In the genomic region with DNA sequence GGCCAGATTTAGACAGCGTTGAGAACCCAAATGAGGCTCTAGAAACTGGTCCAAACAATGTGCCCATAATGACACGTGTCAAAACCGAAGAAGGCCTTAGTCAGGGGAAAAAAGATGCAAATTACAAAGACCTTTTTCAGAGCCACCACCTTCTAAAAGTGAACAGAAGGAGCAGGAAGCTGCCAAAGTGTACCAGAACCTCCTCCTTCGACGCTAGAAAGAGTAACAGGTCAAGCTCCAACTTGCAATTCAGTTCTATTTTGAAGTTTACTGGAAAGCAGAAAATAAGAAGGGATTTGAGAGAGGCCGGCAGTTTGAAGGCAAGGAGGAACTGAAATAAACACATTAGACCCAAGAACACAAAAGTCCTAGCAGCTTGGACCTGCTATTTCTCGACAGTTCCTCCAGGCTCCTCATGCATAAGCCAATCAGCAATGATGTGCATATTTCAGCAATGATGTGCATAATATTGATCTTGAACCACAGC, we compare ENCODE assay signal across 11 cellular contexts.
DNase-seq lines count a peak whose midpoint lies in the region; ATAC-seq and TF ChIP-seq lines count a peak whose summit lies in the region.
"Had no signal": no experiment of that assay in that cellular context is flagged by ENCODE, and none has a peak within 500 bp of the region (broad histone marks: within the 10 kb centered on the region; RNA-seq: fewer than 3 reads in every experiment).

No MANE protein-coding gene starts in this region.

- H3K27me3 Mint-ChIP-seq in T-helper 1 cell treated with Interleukin-12 subunit alpha and Interleukin-12 subunit beta and Interleukin-4 antibody, amounts not matched to agents 30 μg/mL and 1 μg/mL, for 36 hours (ENCODE audit: low read depth), result no peaks in the 10 kb centered on the region
- H3K27me3 Mint-ChIP-seq in endothelial cell (ENCODE audit: unreplicated experiment), result no peaks in the 10 kb centered on the region

- H3K4me3 ChIP-seq in OCI-LY7 (ENCODE audit: low read depth, low read length, poor library complexity, severe bottlenecking), result peak overlapping the region; percentile 0
- H3K4me3 ChIP-seq: stomach had no signal

- H3K27ac Mint-ChIP-seq in T-helper 1 cell treated with Interleukin-12 subunit alpha and Interleukin-12 subunit beta and Interleukin-4 antibody, amounts not matched to agents 30 μg/mL and 1 μg/mL, for 36 hours, result peak overlapping the region; percentile 6
- no peak overlapping the region for H3K27ac Mint-ChIP-seq in endothelial cell (ENCODE audit: unreplicated experiment)
- H3K27ac Mint-ChIP-seq: activated T-helper 1 cell treated with anti-CD3 and anti-CD28 coated beads, Interleukin-12 subunit alpha, Interleukin-12 subunit beta, Interleukin-2, Interleukin-4 antibody, amounts not matched to agents 30 ng/mL and 10 ng/mL and 1 ng/mL, durations not matched to agents 14 hours and 24 hours and 36 hours had no signal

- no TSS peak for BruUV-seq in OCI-LY7 (replicated peaks; lab: Mats Ljungman, UMichigan)

- CTCF ChIA-PET in OCI-LY7 (lab: Charles Lee; ENCODE audit: unreplicated experiment), result no interaction called here

- peaks cover 4% of the 10 kb centered on the region for H3K9me3 Mint-ChIP-seq in T-helper 1 cell treated with Interleukin-12 subunit alpha and Interleukin-12 subunit beta and Interleukin-4 antibody, amounts not matched to agents 30 μg/mL and 1 μg/mL, for 36 hours
- no peaks in the 10 kb centered on the region for H3K9me3 Mint-ChIP-seq in endothelial cell (ENCODE audit: unreplicated experiment)
- H3K9me3 Mint-ChIP-seq: activated T-helper 1 cell treated with anti-CD3 and anti-CD28 coated beads, Interleukin-12 subunit alpha, Interleukin-12 subunit beta, Interleukin-2, Interleukin-4 antibody, amounts not matched to agents 30 ng/mL and 10 ng/mL and 1 ng/mL, durations not matched to agents 14 hours and 24 hours and 36 hours had no signal

- no peaks in the 10 kb centered on the region for H3K9me3 ChIP-seq in OCI-LY7 (ENCODE audit: low read length)
- H3K9me3 ChIP-seq: neutrophil, stomach had no signal

- DNase-seq in T-helper 1 cell, result no peak
- DNase-seq in OCI-LY7 (ENCODE audit: low spot score), result peak; percentile 72
- DNase-seq in endothelial cell (ENCODE audit: low spot score), result no peak
- no peak for DNase-seq in posterior vena cava (ENCODE audit: low spot score)
- DNase-seq in NCI-H345 treated with DMSO at 0.1 percent for 48 hours (lab: John Stamatoyannopoulos, UW; ENCODE audit: unreplicated experiment), result no peak
- DNase-seq: stomach had no signal

- peaks cover 36% of the 10 kb centered on the region for H3K36me3 ChIP-seq in OCI-LY7 (ENCODE audit: insufficient read depth, low read length)
- H3K36me3 ChIP-seq: neutrophil, stomach had no signal

- no peaks in the 10 kb centered on the region for H3K9me2 ChIP-seq in OCI-LY7 (ENCODE audit: insufficient read depth, low read length)

- peak overlapping the region; percentile 27 for H3K27ac ChIP-seq in OCI-LY7 (ENCODE audit: low read depth, low read length, poor library complexity, severe bottlenecking)
- H3K27ac ChIP-seq: neutrophil had no signal

- POLR2A ChIA-PET in OCI-LY7 (lab: Charles Lee), result interaction anchor here (0.7 to 1.4 kb wide), 2 partner anchors 107 to 1314 kb away, joined by 4 to 5 read pairs; no protein-coding TSS in a partner anchor

- ATAC-seq in HG02798 (IDR thresholded peaks at IDR 0.05; ENCODE audit: poor library complexity, unreplicated experiment), result peak; percentile 61
- ATAC-seq in HG03097 (IDR thresholded peaks at IDR 0.05; ENCODE audit: low FRiP score, unreplicated experiment), result no peak

- H3K4me1 Mint-ChIP-seq in T-helper 1 cell treated with Interleukin-12 subunit alpha and Interleukin-12 subunit beta and Interleukin-4 antibody, amounts not matched to agents 30 μg/mL and 1 μg/mL, for 36 hours (ENCODE audit: low read depth), result peaks cover 23% of the 10 kb centered on the region
- no peaks in the 10 kb centered on the region for H3K4me1 Mint-ChIP-seq in endothelial cell (ENCODE audit: unreplicated experiment)

- peaks cover 5% of the 10 kb centered on the region for H3K79me2 ChIP-seq in OCI-LY7 (ENCODE audit: insufficient read depth, low read depth, low read length)

- H4K20me1 ChIP-seq in OCI-LY7 (ENCODE audit: insufficient read depth, low read length), result no peaks in the 10 kb centered on the region

- H3K36me3 Mint-ChIP-seq in T-helper 1 cell treated with Interleukin-12 subunit alpha and Interleukin-12 subunit beta and Interleukin-4 antibody, amounts not matched to agents 30 μg/mL and 1 μg/mL, for 36 hours (ENCODE audit: low read depth), result peaks cover 17% of the 10 kb centered on the region
- no peaks in the 10 kb centered on the region for H3K36me3 Mint-ChIP-seq in endothelial cell (ENCODE audit: low read depth, unreplicated experiment)

- no peak overlapping the region for H3K4me3 Mint-ChIP-seq in T-helper 1 cell treated with Interleukin-12 subunit alpha and Interleukin-12 subunit beta and Interleukin-4 antibody, amounts not matched to agents 30 μg/mL and 1 μg/mL, for 36 hours
- H3K4me3 Mint-ChIP-seq in endothelial cell (ENCODE audit: unreplicated experiment), result no peak overlapping the region
- H3K4me3 Mint-ChIP-seq: activated T-helper 1 cell treated with anti-CD3 and anti-CD28 coated beads, Interleukin-12 subunit alpha, Interleukin-12 subunit beta, Interleukin-2, Interleukin-4 antibody, amounts not matched to agents 30 ng/mL and 10 ng/mL and 1 ng/mL, durations not matched to agents 14 hours and 24 hours and 36 hours had no signal

- peaks cover 48% of the 10 kb centered on the region for H3K4me1 ChIP-seq in OCI-LY7 (ENCODE audit: insufficient read depth, low read length, poor library complexity, severe bottlenecking)

- TF ChIP-seq CTCF in OCI-LY7 (conservative IDR thresholded peaks at IDR 0.05; ENCODE audit: low read length) (no peak), endothelial cell (IDR thresholded peaks at IDR 0.05; ENCODE audit: unreplicated experiment) (no peak)

- intact Hi-C loops in OCI-LY7 (cut with micrococcal nuclease; ENCODE audit: unreplicated experiment), result no loop called here
- intact Hi-C loops in posterior vena cava (cut with DNase I), result no loop called here

- no peak overlapping the region for H2AFZ ChIP-seq in OCI-LY7 (ENCODE audit: low read length)

- peak overlapping the region; percentile 45 for H3K4me2 ChIP-seq in OCI-LY7 (ENCODE audit: low read length)
